In genomic region chr6:145372671-145373123, GRCh38 we compare ENCODE assay signal across 9 cellular contexts.
DNase-seq lines count a peak whose midpoint lies in the region; ATAC-seq and TF ChIP-seq lines count a peak whose summit lies in the region.
"Had no signal": no experiment of that assay in that cellular context is flagged by ENCODE, and none has a peak within 500 bp of the region (broad histone marks: within the 10 kb centered on the region; RNA-seq: fewer than 3 reads in every experiment).

No MANE protein-coding gene starts in this region.

- H3K18ac ChIP-seq in neuronal stem cell (ENCODE audit: low read length): no peak overlapping the region

- ATAC-seq in GM19455 (IDR thresholded peaks at IDR 0.05; ENCODE audit: unreplicated experiment): peak; percentile 98
- ATAC-seq in HG03432 (IDR thresholded peaks at IDR 0.05; ENCODE audit: unreplicated experiment): peak; percentile 99

- no peaks in the 10 kb centered on the region for H3K27me3 ChIP-seq in CD4-positive, alpha-beta memory T cell (ENCODE audit: insufficient read depth, low read length)
- H3K27me3 ChIP-seq in neuronal stem cell (ENCODE audit: control insufficient read depth in 3 of 3, insufficient read depth in 3 of 3, low read depth in 1 of 3, low read length in 3 of 3) (no peaks in the 10 kb centered on the region), adrenal gland (no peaks in the 10 kb centered on the region)

- no peak for TF ChIP-seq POLR2A in adrenal gland (IDR thresholded peaks at IDR 0.05)

- H3K4ac ChIP-seq in neuronal stem cell (ENCODE audit: low read length): no peak overlapping the region

- no peak overlapping the region for H3K14ac ChIP-seq in neuronal stem cell (ENCODE audit: low read length)

- peaks cover 14% of the 10 kb centered on the region for H3K4me1 ChIP-seq in CD4-positive, alpha-beta memory T cell (ENCODE audit: insufficient read depth, low read length)
- H3K4me1 ChIP-seq in neuronal stem cell (ENCODE audit: control insufficient read depth in 2 of 2, insufficient read depth in 1 of 2, low read depth in 1 of 2, low read length in 2 of 2) (peaks cover 0 to 6% of the 10 kb centered on the region in 2 donors), adrenal gland (replicated peaks in 1 of 2) (no peaks in the 10 kb centered on the region)

- peaks cover 0 to 4% of the 10 kb centered on the region in 2 donors for H3K36me3 Mint-ChIP-seq in CD4-positive, alpha-beta memory T cell
- H3K36me3 Mint-ChIP-seq in MCF 10A (ENCODE audit: insufficient read depth, unreplicated experiment): no peaks in the 10 kb centered on the region

- H2AFZ ChIP-seq in neuronal stem cell (ENCODE audit: low read length): peak overlapping the region; percentile 12

- no peak overlapping the region for H3K4me2 ChIP-seq in neuronal stem cell (ENCODE audit: insufficient read depth, low read length, poor library complexity, severe bottlenecking)

- H2BK12ac ChIP-seq in neuronal stem cell (ENCODE audit: low read length): no peak overlapping the region

- DNase-seq in CD4-positive, alpha-beta memory T cell: peak; percentile 39 to 59 (median 51)
- DNase-seq in MCF 10A (ENCODE audit: unreplicated experiment): peak; percentile 6
- DNase-seq in neuronal stem cell (ENCODE audit: low spot score): no peak
- DNase-seq in NCI-H526 (lab: John Stamatoyannopoulos, UW): no peak
- no peak for DNase-seq in midbrain (lab: John Stamatoyannopoulos, UW)
- no peak for DNase-seq in adrenal gland

- H3K4me3 ChIP-seq in CD4-positive, alpha-beta memory T cell (ENCODE audit: low read length in 2 of 2): no peak overlapping the region
- H3K4me3 ChIP-seq in neuronal stem cell (ENCODE audit: low read length in 2 of 2) (no peak overlapping the region), adrenal gland (no peak overlapping the region)

- H3K4me3 Mint-ChIP-seq in CD4-positive, alpha-beta memory T cell: peak overlapping the region; percentile 57 to 79 (median 70)
- no peak overlapping the region for H3K4me3 Mint-ChIP-seq in MCF 10A (ENCODE audit: unreplicated experiment)

- H4K8ac ChIP-seq in neuronal stem cell (ENCODE audit: low read depth, low read length): no peak overlapping the region

- peak overlapping the region; percentile 10 for H3K27ac ChIP-seq in CD4-positive, alpha-beta memory T cell (ENCODE audit: low read depth, low read length)
- no peak overlapping the region for H3K27ac ChIP-seq in neuronal stem cell (replicated peaks; ENCODE audit: low read length)
- no peak overlapping the region for H3K27ac ChIP-seq in adrenal gland
- H3K27ac ChIP-seq: HL-60 had no signal

- CTCF ChIA-PET in CD4-positive, alpha-beta memory T cell (lab: Charles Lee; ENCODE audit: partially characterized antibody): no interaction called here
- CTCF ChIA-PET in MCF 10A (lab: Yijun Ruan, JAX): interaction anchor here (0.6 to 1.5 kb wide), 2 partner anchors 43 to 261 kb away, joined by 3 to 10 read pairs; no protein-coding TSS in a partner anchor

- TF ChIP-seq CTCF in MCF 10A (IDR thresholded peaks at IDR 0.05; ENCODE audit: unreplicated experiment) (no peak), adrenal gland (IDR thresholded peaks at IDR 0.05) (no peak)

- no peak overlapping the region for H3K9ac ChIP-seq in neuronal stem cell (ENCODE audit: low read depth, low read length, poor library complexity)

- H3K9me3 ChIP-seq in CD4-positive, alpha-beta memory T cell (ENCODE audit: control insufficient read depth in 1 of 2, low read length in 2 of 2): no peaks in the 10 kb centered on the region
- H3K9me3 ChIP-seq in neuronal stem cell (replicated peaks in 1 of 2; ENCODE audit: control insufficient read depth in 2 of 2, insufficient read depth in 1 of 2, low read depth in 1 of 2, low read length in 2 of 2): peaks cover 0 to 5% of the 10 kb centered on the region in 2 donors
- no peaks in the 10 kb centered on the region for H3K9me3 ChIP-seq in adrenal gland (replicated peaks in 1 of 3)

- no peaks in the 10 kb centered on the region for H3K36me3 ChIP-seq in CD4-positive, alpha-beta memory T cell (ENCODE audit: insufficient read depth, low read length)
- no peaks in the 10 kb centered on the region for H3K36me3 ChIP-seq in neuronal stem cell (replicated peaks in 1 of 2; ENCODE audit: control insufficient read depth in 2 of 2, insufficient read depth in 2 of 2, low read length in 2 of 2)
- H3K36me3 ChIP-seq in adrenal gland (replicated peaks in 1 of 2): no peaks in the 10 kb centered on the region

- no peak overlapping the region for H2AK5ac ChIP-seq in neuronal stem cell (ENCODE audit: low read depth, low read length)

- no peak overlapping the region for H2BK15ac ChIP-seq in neuronal stem cell (ENCODE audit: low read length)

- H4K91ac ChIP-seq in neuronal stem cell (ENCODE audit: low read depth, low read length, poor library complexity): no peak overlapping the region

- no peak overlapping the region for H2BK5ac ChIP-seq in neuronal stem cell (ENCODE audit: low read length)

- peaks cover 0 to 8% (median 4%) of the 10 kb centered on the region in 8 donors for H3K9me3 Mint-ChIP-seq in CD4-positive, alpha-beta memory T cell
- peaks cover 6% of the 10 kb centered on the region for H3K9me3 Mint-ChIP-seq in MCF 10A (ENCODE audit: unreplicated experiment)

- no CpG with 5 or more reads among the region's 4 CpGs for WGBS in neuronal stem cell (ENCODE audit: extremely low coverage in 2 of 2, insufficient read length in 2 of 2, insufficient replicate concordance in 1 of 2), 2 donors
- 63 to 73% (median 68%) methylated on average over 4 of the region's 4 CpGs for WGBS in adrenal gland, 4 donors

- no peak overlapping the region for H2BK120ac ChIP-seq in neuronal stem cell (ENCODE audit: low read depth, low read length)

- BruUV-seq in MCF 10A (replicated peaks; lab: Mats Ljungman, UMichigan): no TSS peak

- H3K4me1 Mint-ChIP-seq in CD4-positive, alpha-beta memory T cell: peaks cover 8 to 21% (median 18%) of the 10 kb centered on the region in 4 donors
- no peaks in the 10 kb centered on the region for H3K4me1 Mint-ChIP-seq in MCF 10A (ENCODE audit: insufficient read depth, unreplicated experiment)

- peak overlapping the region; percentile 7 to 73 (median 61) for H3K27ac Mint-ChIP-seq in CD4-positive, alpha-beta memory T cell
- no peak overlapping the region for H3K27ac Mint-ChIP-seq in MCF 10A (ENCODE audit: low read depth, unreplicated experiment)

- H3K23ac ChIP-seq in neuronal stem cell (ENCODE audit: low read depth, low read length, poor library complexity): no peak overlapping the region

- intact Hi-C loops in CD4-positive, alpha-beta memory T cell (cut with micrococcal nuclease): no loop called here
- intact Hi-C loops in MCF 10A (cut with micrococcal nuclease): no loop called here
- intact Hi-C loops in adrenal gland (cut with DNase I): no loop called here

- peaks cover 0 to 1% of the 10 kb centered on the region in 2 donors for H3K27me3 Mint-ChIP-seq in CD4-positive, alpha-beta memory T cell
- H3K27me3 Mint-ChIP-seq in MCF 10A (ENCODE audit: insufficient read depth, unreplicated experiment): no peaks in the 10 kb centered on the region

- POLR2A ChIA-PET in CD4-positive, alpha-beta memory T cell (lab: Charles Lee; ENCODE audit: partially characterized antibody): no interaction called here
- POLR2A ChIA-PET in MCF 10A (lab: Yijun Ruan, JAX): interaction anchor here (0.6 kb wide), 1 partner anchor 58 kb away, joined by 4 read pairs; no protein-coding TSS in a partner anchor

- H3K79me1 ChIP-seq in neuronal stem cell (ENCODE audit: low read depth, low read length): no peaks in the 10 kb centered on the region

Comparison
In these comparisons a context has a peak if more than half of its experiments do, and no peak if none do; other contexts are left out.
1. DNase-seq: peak in CD4-positive, alpha-beta memory T cell (5 of 5) and MCF 10A (single experiment); none in neuronal stem cell (single experiment), NCI-H526 (0 of 2), midbrain (single experiment) and adrenal gland (0 of 7).